14 cellular contexts compared by ENCODE assay signal in the genomic region with DNA sequence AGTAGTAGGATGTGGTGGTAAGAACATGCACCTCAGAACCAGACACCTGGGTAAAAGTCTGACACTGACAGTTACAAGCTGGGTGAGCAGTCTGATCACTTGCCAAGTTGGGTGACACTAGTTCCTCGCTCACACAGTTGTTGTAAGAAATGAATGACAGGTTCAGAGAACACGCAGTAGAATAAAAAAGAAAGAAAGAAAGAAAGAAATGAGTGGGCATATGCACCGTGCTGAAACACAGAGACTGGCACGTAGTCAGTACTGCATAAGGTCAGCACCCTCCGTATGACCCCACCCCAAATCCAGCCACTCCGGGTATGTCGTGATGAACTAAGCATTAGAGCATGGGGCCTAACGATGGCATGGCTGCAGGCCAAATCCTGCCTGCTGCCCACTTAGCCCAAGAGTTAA.
A peak's percentile ranks its signal among the peaks of the same experiment; 100 is the strongest.
DNase-seq lines count a peak whose midpoint lies in the region; ATAC-seq and TF ChIP-seq lines count a peak whose summit lies in the region.
"Had no signal": no experiment of that assay in that cellular context is flagged by ENCODE, and none has a peak within 500 bp of the region (broad histone marks: within the 10 kb centered on the region; RNA-seq: fewer than 3 reads in every experiment).

No MANE protein-coding gene starts in this region.

- H3F3A ChIP-seq in neural progenitor cell (ENCODE audit: low read depth): peaks cover 7% of the 10 kb centered on the region

- H4K20me1 ChIP-seq in neural progenitor cell (ENCODE audit: low read depth): no peaks in the 10 kb centered on the region

- peaks cover 20% of the 10 kb centered on the region for H3K4me1 ChIP-seq in neural progenitor cell

- H3K79me2 ChIP-seq in neural progenitor cell (ENCODE audit: low read depth): no peaks in the 10 kb centered on the region

- H3K9me3 Mint-ChIP-seq in activated T-cell treated with anti-CD3 and anti-CD28 coated beads, Interleukin-2, amount 50 U/mL, for 24 hours: no peaks in the 10 kb centered on the region
- H3K9me3 Mint-ChIP-seq in activated naive CD8-positive, alpha-beta T cell treated with anti-CD3 and anti-CD28 coated beads, Interleukin-2, amount 50 U/mL, for 24 hours: no peaks in the 10 kb centered on the region
- H3K9me3 Mint-ChIP-seq in neural progenitor cell: peaks cover 3% of the 10 kb centered on the region

- no peak overlapping the region for H3K4me2 ChIP-seq in neural progenitor cell

- H3K4me1 Mint-ChIP-seq in activated T-cell treated with anti-CD3 and anti-CD28 coated beads, Interleukin-2, amount 50 U/mL, for 24 hours (ENCODE audit: low read depth): peaks cover 23% of the 10 kb centered on the region
- peaks cover 19% of the 10 kb centered on the region for H3K4me1 Mint-ChIP-seq in activated naive CD8-positive, alpha-beta T cell treated with anti-CD3 and anti-CD28 coated beads, Interleukin-2, amount 50 U/mL, for 24 hours
- H3K4me1 Mint-ChIP-seq in neural progenitor cell: peaks cover 42% of the 10 kb centered on the region
- H3K4me1 Mint-ChIP-seq: activated B cell treated with CpG ODN at 0.5 μM for 24 hours had no signal

- H3K4me3 Mint-ChIP-seq in activated T-cell treated with anti-CD3 and anti-CD28 coated beads, Interleukin-2, amount 50 U/mL, for 24 hours: no peak overlapping the region
- no peak overlapping the region for H3K4me3 Mint-ChIP-seq in activated naive CD8-positive, alpha-beta T cell treated with anti-CD3 and anti-CD28 coated beads, Interleukin-2, amount 50 U/mL, for 24 hours
- H3K4me3 Mint-ChIP-seq in neural progenitor cell: no peak overlapping the region
- H3K4me3 Mint-ChIP-seq: activated B cell treated with CpG ODN at 0.5 μM for 24 hours; activated naive CD8-positive, alpha-beta T cell had no signal

- TF ChIP-seq CTCF in neural progenitor cell (IDR thresholded peaks at IDR 0.05): no peak

- no peaks in the 10 kb centered on the region for H3K27me3 ChIP-seq in neural progenitor cell
- H3K27me3 ChIP-seq: ovary had no signal

- H3K4me3 ChIP-seq in neural progenitor cell: no peak overlapping the region
- H3K4me3 ChIP-seq: ovary had no signal

- no peaks in the 10 kb centered on the region for H3K9me3 ChIP-seq in neural progenitor cell (ENCODE audit: low read depth)
- H3K9me3 ChIP-seq: ovary had no signal

- no peaks in the 10 kb centered on the region for H3K36me3 ChIP-seq in neural progenitor cell
- H3K36me3 ChIP-seq: ovary had no signal

- H3K36me3 Mint-ChIP-seq in activated T-cell treated with anti-CD3 and anti-CD28 coated beads, Interleukin-2, amount 50 U/mL, for 24 hours (ENCODE audit: low read depth): no peaks in the 10 kb centered on the region
- no peaks in the 10 kb centered on the region for H3K36me3 Mint-ChIP-seq in activated naive CD8-positive, alpha-beta T cell treated with anti-CD3 and anti-CD28 coated beads, Interleukin-2, amount 50 U/mL, for 24 hours (ENCODE audit: low read depth)
- H3K36me3 Mint-ChIP-seq in neural progenitor cell: no peaks in the 10 kb centered on the region
- H3K36me3 Mint-ChIP-seq: activated naive CD8-positive, alpha-beta T cell had no signal

- H3K27ac ChIP-seq in neural progenitor cell: no peak overlapping the region
- H3K27ac ChIP-seq: ovary had no signal

- DNase-seq in activated T-cell treated with anti-CD3 and anti-CD28 coated beads, Interleukin-2, amount 50 U/mL, for 24 hours: no peak
- DNase-seq in activated T-cell treated with anti-CD3 and anti-CD28 coated beads, Interleukin-2, amount 50 U/mL, for 1 hour: no peak
- DNase-seq in activated naive CD8-positive, alpha-beta T cell treated with anti-CD3 and anti-CD28 coated beads, Interleukin-2, amount 50 U/mL, for 24 hours: no peak
- DNase-seq in neural progenitor cell (ENCODE audit: low spot score) (no peak), middle frontal gyrus (ENCODE audit: extremely low spot score, low spot score) (no peak), amniotic stem cell (lab: John Stamatoyannopoulos, UW) (no peak)
- DNase-seq: activated B cell treated with CpG ODN at 0.5 μM for 24 hours, cortex of kidney, DMS79, NCI-H2171 had no signal

- H3K27me3 Mint-ChIP-seq in activated T-cell treated with anti-CD3 and anti-CD28 coated beads, Interleukin-2, amount 50 U/mL, for 24 hours: no peaks in the 10 kb centered on the region
- H3K27me3 Mint-ChIP-seq in activated naive CD8-positive, alpha-beta T cell treated with anti-CD3 and anti-CD28 coated beads, Interleukin-2, amount 50 U/mL, for 24 hours: no peaks in the 10 kb centered on the region
- peaks cover 2% of the 10 kb centered on the region for H3K27me3 Mint-ChIP-seq in neural progenitor cell (ENCODE audit: insufficient read depth, low read depth)
- H3K27me3 Mint-ChIP-seq: activated naive CD8-positive, alpha-beta T cell had no signal

- ATAC-seq in HG03175 (IDR thresholded peaks at IDR 0.05; ENCODE audit: unreplicated experiment) (peak; percentile 54), GM18868 (IDR thresholded peaks at IDR 0.05; ENCODE audit: unreplicated experiment) (no peak)
- ATAC-seq in activated naive CD8-positive, alpha-beta T cell treated with anti-CD3 and anti-CD28 coated beads, Interleukin-2, amount 50 U/mL, for 24 hours: peak; percentile 38

- H3K9ac ChIP-seq in neural progenitor cell: no peak overlapping the region

- no peak overlapping the region for H2AFZ ChIP-seq in neural progenitor cell (replicated peaks)

- H3K27ac Mint-ChIP-seq in activated T-cell treated with anti-CD3 and anti-CD28 coated beads, Interleukin-2, amount 50 U/mL, for 24 hours: peak overlapping the region; percentile 72
- peak overlapping the region; percentile 32 for H3K27ac Mint-ChIP-seq in activated naive CD8-positive, alpha-beta T cell treated with anti-CD3 and anti-CD28 coated beads, Interleukin-2, amount 50 U/mL, for 24 hours
- H3K27ac Mint-ChIP-seq in neural progenitor cell: peak overlapping the region; percentile 23
- H3K27ac Mint-ChIP-seq: activated B cell treated with CpG ODN at 0.5 μM for 24 hours; activated naive CD8-positive, alpha-beta T cell had no signal
